ENCODE assay signal across 13 cellular contexts in the genomic region with DNA sequence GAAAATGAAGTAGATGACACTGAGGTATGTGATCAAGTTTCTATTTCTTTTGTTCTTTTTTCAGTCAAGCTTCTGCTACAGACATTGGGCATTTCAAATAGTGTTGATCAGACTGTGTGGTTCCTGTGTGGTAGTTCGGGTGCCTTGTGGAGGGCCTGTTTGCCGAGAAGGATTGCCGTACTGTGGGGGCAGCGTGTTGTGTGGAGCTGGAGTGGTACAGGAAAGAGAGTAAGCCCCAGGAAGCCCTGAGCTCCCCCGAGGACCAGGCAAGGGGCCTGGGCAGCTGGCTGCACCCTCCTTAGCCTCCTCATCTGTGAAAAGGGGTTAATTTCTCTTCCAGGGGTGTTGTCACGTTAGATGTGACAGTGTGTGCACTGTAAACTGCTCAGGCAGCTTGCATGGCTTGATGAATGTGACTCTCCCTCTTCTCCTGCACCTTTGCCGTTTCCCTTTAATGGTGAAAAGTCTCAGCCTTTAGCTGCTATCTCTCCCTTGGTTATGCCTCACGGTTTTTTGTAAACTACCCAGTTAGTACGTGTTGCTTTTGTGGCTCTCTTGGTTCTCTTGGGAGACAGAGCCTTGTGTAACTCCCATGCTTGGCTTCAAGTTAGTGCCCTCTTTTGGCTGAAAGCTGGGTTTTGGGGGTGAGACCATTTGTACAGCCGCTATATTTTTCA. TPM values are rescaled to one million over a fixed set of nuclear protein-coding genes. Genes with fewer than 3 reads are reported as not detected.
DNase-seq lines count a peak whose midpoint lies in the region; ATAC-seq, FAIRE-seq and TF ChIP-seq lines count a peak whose summit lies in the region.
"Had no signal": no experiment of that assay in that cellular context is flagged by ENCODE, and none has a peak within 500 bp of the region (broad histone marks: within the 10 kb centered on the region; RNA-seq: fewer than 3 reads in every experiment).

No MANE protein-coding gene starts in this region.

- H3K36me3 Mint-ChIP-seq in stimulated activated naive CD8-positive, alpha-beta T cell treated with anti-CD3 and anti-CD28 coated beads, Interleukin-15, Interleukin-2, amounts not matched to agents 100 ng/mL and 50 ng/mL, for 24 hours (ENCODE audit: low read depth), result peaks cover 73% of the 10 kb centered on the region
- H3K36me3 Mint-ChIP-seq in astrocyte (ENCODE audit: low read depth, unreplicated experiment), result peaks cover 13% of the 10 kb centered on the region

- no peak for ATAC-seq in stimulated activated naive CD8-positive, alpha-beta T cell treated with anti-CD3 and anti-CD28 coated beads, Interleukin-15, Interleukin-2, amounts not matched to agents 100 U/mL and 50 U/mL, for 24 hours

- no peak overlapping the region for H3K4ac ChIP-seq in mesenchymal stem cell (ENCODE audit: low read depth in 1 of 2, low read length in 2 of 2)

- H3K4me2 ChIP-seq in astrocyte (ENCODE audit: low read length), result peak overlapping the region; percentile 32
- no peak overlapping the region for H3K4me2 ChIP-seq in mesenchymal stem cell (ENCODE audit: low read length, poor library complexity, severe bottlenecking)

- peaks cover 33% of the 10 kb centered on the region for H3K79me1 ChIP-seq in mesenchymal stem cell (replicated peaks; ENCODE audit: low read length, poor library complexity, severe bottlenecking)

- peak overlapping the region in 1 of 2 experiments; percentile 14 for H3K18ac ChIP-seq in mesenchymal stem cell (ENCODE audit: low read depth in 1 of 2, low read length in 2 of 2)

- H3K9me3 ChIP-seq in astrocyte (ENCODE audit: insufficient read depth, low read depth, low read length) (no peaks in the 10 kb centered on the region), mesenchymal stem cell (ENCODE audit: control insufficient read depth, low read length) (no peaks in the 10 kb centered on the region), uterus (no peaks in the 10 kb centered on the region)
- H3K9me3 ChIP-seq: Caco-2 had no signal

- no peak overlapping the region for H2BK15ac ChIP-seq in mesenchymal stem cell (ENCODE audit: low read depth, poor library complexity, severe bottlenecking)

- TF ChIP-seq CTCF in astrocyte (IDR thresholded peaks at IDR 0.05; ENCODE audit: insufficient read depth, low read depth, low read length) (no peak), uterus (IDR thresholded peaks at IDR 0.05) (no peak)

- H4K20me1 ChIP-seq in astrocyte (ENCODE audit: insufficient read depth, low read length), result peaks cover 13% of the 10 kb centered on the region

- 86% methylated on average over 10 of the region's 10 CpGs for WGBS in mesenchymal stem cell

- peaks cover 57% of the 10 kb centered on the region for H3K4me1 Mint-ChIP-seq in stimulated activated naive CD8-positive, alpha-beta T cell treated with anti-CD3 and anti-CD28 coated beads, Interleukin-15, Interleukin-2, amounts not matched to agents 100 ng/mL and 50 ng/mL, for 24 hours (ENCODE audit: low read depth)
- H3K4me1 Mint-ChIP-seq in astrocyte (ENCODE audit: low read depth, unreplicated experiment), result peaks cover 34% of the 10 kb centered on the region

- H2BK12ac ChIP-seq in mesenchymal stem cell (ENCODE audit: low read length in 2 of 2), result no peak overlapping the region

- H3K9me3 Mint-ChIP-seq in stimulated activated naive CD8-positive, alpha-beta T cell treated with anti-CD3 and anti-CD28 coated beads, Interleukin-15, Interleukin-2, amounts not matched to agents 100 ng/mL and 50 ng/mL, for 24 hours, result no peaks in the 10 kb centered on the region
- H3K9me3 Mint-ChIP-seq in astrocyte (ENCODE audit: unreplicated experiment), result no peaks in the 10 kb centered on the region

- H3K4me1 ChIP-seq in astrocyte (ENCODE audit: insufficient read depth, low read length), result peaks cover 36% of the 10 kb centered on the region
- peaks cover 29% of the 10 kb centered on the region for H3K4me1 ChIP-seq in mesenchymal stem cell (ENCODE audit: control insufficient read depth, insufficient read depth, low read depth, low read length)
- peaks cover 8 to 19% of the 10 kb centered on the region in 2 donors for H3K4me1 ChIP-seq in uterus

- H4K91ac ChIP-seq in mesenchymal stem cell (ENCODE audit: low read length), result no peak overlapping the region

- H2BK5ac ChIP-seq in mesenchymal stem cell (ENCODE audit: low read depth, low read length, poor library complexity, severe bottlenecking), result no peak overlapping the region

- H2BK120ac ChIP-seq in mesenchymal stem cell (ENCODE audit: low read depth, low read length), result no peak overlapping the region

- FAIRE-seq in astrocyte (lab: Jason Lieb, UNC), result no peak
- FAIRE-seq: HTR-8/SVneo had no signal

- no peaks in the 10 kb centered on the region for H3K27me3 ChIP-seq in astrocyte (ENCODE audit: insufficient read depth, low read length)
- H3K27me3 ChIP-seq in mesenchymal stem cell (ENCODE audit: control insufficient read depth in 1 of 2, insufficient read depth in 1 of 2, low read length in 2 of 2), result no peaks in the 10 kb centered on the region
- H3K27me3 ChIP-seq in uterus, result no peaks in the 10 kb centered on the region

- H2AK5ac ChIP-seq in mesenchymal stem cell (ENCODE audit: low read length, severe bottlenecking), result no peak overlapping the region

- peaks cover 33% of the 10 kb centered on the region for H3K36me3 ChIP-seq in astrocyte (ENCODE audit: insufficient read depth, low read length)
- peaks cover 32 to 69% of the 10 kb centered on the region in 2 experiments for H3K36me3 ChIP-seq in mesenchymal stem cell (ENCODE audit: control insufficient read depth in 1 of 2, insufficient read depth in 2 of 2, low read depth in 1 of 2, low read length in 2 of 2)
- no peaks in the 10 kb centered on the region for H3K36me3 ChIP-seq in uterus

- peaks cover 53% of the 10 kb centered on the region for H3K79me2 ChIP-seq in astrocyte (ENCODE audit: insufficient read depth, low read length)

- H4K8ac ChIP-seq in mesenchymal stem cell (ENCODE audit: low read length), result no peak overlapping the region

- no peaks in the 10 kb centered on the region for H3K27me3 Mint-ChIP-seq in stimulated activated naive CD8-positive, alpha-beta T cell treated with anti-CD3 and anti-CD28 coated beads, Interleukin-15, Interleukin-2, amounts not matched to agents 100 ng/mL and 50 ng/mL, for 24 hours
- H3K27me3 Mint-ChIP-seq in astrocyte (ENCODE audit: low read depth, unreplicated experiment), result no peaks in the 10 kb centered on the region

- H2AFZ ChIP-seq in astrocyte (ENCODE audit: low read depth, low read length) (no peak overlapping the region), mesenchymal stem cell (ENCODE audit: low read depth, low read length) (no peak overlapping the region)

- H3K27ac ChIP-seq in astrocyte (ENCODE audit: low read depth, low read length) (no peak overlapping the region), mesenchymal stem cell (ENCODE audit: low read length, poor library complexity, severe bottlenecking) (no peak overlapping the region), uterus (peak overlapping the region; percentile 11 to 36)
- H3K27ac ChIP-seq: VCaP had no signal

- no peak for TF ChIP-seq POLR2A in uterus (IDR thresholded peaks at IDR 0.05)

- intact Hi-C loops in uterus (cut with DNase I; ENCODE audit: low total_unique reads), result no loop called here

- H3K9ac ChIP-seq in astrocyte (ENCODE audit: low read length) (no peak overlapping the region), mesenchymal stem cell (ENCODE audit: low read length) (peak overlapping the region; percentile 95)

- peak overlapping the region; percentile 65 for H3K4me3 Mint-ChIP-seq in stimulated activated naive CD8-positive, alpha-beta T cell treated with anti-CD3 and anti-CD28 coated beads, Interleukin-15, Interleukin-2, amounts not matched to agents 100 ng/mL and 50 ng/mL, for 24 hours
- H3K4me3 Mint-ChIP-seq in astrocyte (ENCODE audit: unreplicated experiment), result peak overlapping the region; percentile 70

- H3K4me3 ChIP-seq in astrocyte (ENCODE audit: insufficient read depth, low read depth, low read length), result no peak overlapping the region
- H3K4me3 ChIP-seq in mesenchymal stem cell (ENCODE audit: insufficient read depth in 1 of 2, low read depth in 1 of 2, low read length in 2 of 2), result peak overlapping the region in 1 of 2 experiments; percentile 68
- no peak overlapping the region for H3K4me3 ChIP-seq in uterus

- H3K14ac ChIP-seq in mesenchymal stem cell (ENCODE audit: low read length in 2 of 2), result no peak overlapping the region

- H3K27ac Mint-ChIP-seq in stimulated activated naive CD8-positive, alpha-beta T cell treated with anti-CD3 and anti-CD28 coated beads, Interleukin-15, Interleukin-2, amounts not matched to agents 100 ng/mL and 50 ng/mL, for 24 hours, result peak overlapping the region; percentile 71
- peak overlapping the region; percentile 42 for H3K27ac Mint-ChIP-seq in astrocyte (ENCODE audit: unreplicated experiment)

- H3K23ac ChIP-seq in mesenchymal stem cell (ENCODE audit: low read length in 2 of 2), result no peak overlapping the region

- no peak for DNase-seq in stimulated activated naive CD8-positive, alpha-beta T cell treated with anti-CD3 and anti-CD28 coated beads, Interleukin-15, Interleukin-2, amounts not matched to agents 100 U/mL and 50 U/mL, for 24 hours
- DNase-seq in astrocyte (ENCODE audit: low read depth), result no peak
- DNase-seq in mesenchymal stem cell, result no peak
- no peak for DNase-seq in uterus
- DNase-seq in T1000 (lab: John Stamatoyannopoulos, UW), result no peak
- DNase-seq in CD1c-positive myeloid dendritic cell (ENCODE audit: extremely low spot score), result no peak
- no peak for DNase-seq in AG08396 (ENCODE audit: low spot score)
- DNase-seq: amygdala, Caco-2, NCI-H187 treated with DMSO at 0.1 percent for 48 hours had no signal

RNA-seq across cellular contexts. Expression of gene C2orf74, which starts 19.5 kb away (rescaled TPM):
- total RNA-seq in astrocyte, result 9.0 and 11.5 TPM in 2 replicates
- 20.1 TPM for polyA plus RNA-seq in mesenchymal stem cell (2013, experiment 1 of 2)
- polyA plus RNA-seq in mesenchymal stem cell (2013, experiment 2 of 2), result 19.7 TPM
- 10 to 100 TPM in 2 of 4 donors, 1 to 10 TPM in 2; 5.7 to 50.9 (median 13.6) TPM for total RNA-seq in uterus
- total RNA-seq: Caco-2 had no signal

Comparison
In these comparisons a context has a peak if more than half of its experiments do, and no peak if none do; other contexts are left out.
1. H3K27ac ChIP-seq: peak in uterus (2 of 2); none in astrocyte (single experiment) and mesenchymal stem cell (single experiment).